1 cellular context compared by ENCODE assay signal in genomic region chr2:204069804-204070203, GRCh38.
TF ChIP-seq lines count a peak whose summit lies in the region.

No MANE protein-coding gene starts in this region.

TF ChIP-seq in HEK293, 187 proteins besides CTCF, POLR2A, EP300 and RAD21 (continued from another document):
- no peak for TF ChIP-seq ZSCAN5A (tag by site-specific recombination; IDR thresholded peaks at IDR 0.05)
- TF ChIP-seq TCF7L2 (IDR thresholded peaks at IDR 0.05; ENCODE audit: borderline replicate concordance, low read depth, low read length), result peak; percentile 92; the same call in 1 of the 2 replicates
- TF ChIP-seq GLI4 (tag by site-specific recombination; IDR thresholded peaks at IDR 0.05), result no peak
- no peak for TF ChIP-seq ZNF777 (tag by site-specific recombination; IDR thresholded peaks at IDR 0.05; ENCODE audit: borderline replicate concordance)
- TF ChIP-seq ELK4 (IDR thresholded peaks at IDR 0.05; ENCODE audit: borderline replicate concordance, low read depth, low read length), result no peak
- TF ChIP-seq INSM2 (tag by site-specific recombination; IDR thresholded peaks at IDR 0.05), result no peak
- TF ChIP-seq ZNF549 (tag by site-specific recombination; IDR thresholded peaks at IDR 0.05), result no peak
- TF ChIP-seq SP7 (tag by site-specific recombination; IDR thresholded peaks at IDR 0.05), result no peak
- TF ChIP-seq ZNF654 (tag by site-specific recombination; IDR thresholded peaks at IDR 0.05; ENCODE audit: low read depth), result no peak
- TF ChIP-seq ZNF37A (tag by site-specific recombination; IDR thresholded peaks at IDR 0.05), result no peak
- no peak for TF ChIP-seq ZNF626 (tag by site-specific recombination; IDR thresholded peaks at IDR 0.05)
- TF ChIP-seq ZNF571 (tag by site-specific recombination; IDR thresholded peaks at IDR 0.05), result no peak
- no peak for TF ChIP-seq ZBTB1 (tag by site-specific recombination; IDR thresholded peaks at IDR 0.05)
- no peak for TF ChIP-seq ZNF10 (tag by site-specific recombination; IDR thresholded peaks at IDR 0.05)
- no peak for TF ChIP-seq ZNF280C (tag by site-specific recombination; IDR thresholded peaks at IDR 0.05)
- TF ChIP-seq ZNF138 (tag by site-specific recombination; IDR thresholded peaks at IDR 0.05; ENCODE audit: borderline replicate concordance), result no peak
- TF ChIP-seq SP2 (tag by site-specific recombination; IDR thresholded peaks at IDR 0.05), result no peak
- no peak for TF ChIP-seq ZNF473 (tag by site-specific recombination; IDR thresholded peaks at IDR 0.05)
